In genomic region chr12:19507823-19508222, GRCh38 we compare ENCODE assay signal across 12 cellular contexts.
DNase-seq lines count a peak whose midpoint lies in the region; ATAC-seq and TF ChIP-seq lines count a peak whose summit lies in the region.
"Had no signal": no experiment of that assay in that cellular context is flagged by ENCODE, and none has a peak within 500 bp of the region (broad histone marks: within the 10 kb centered on the region; RNA-seq: fewer than 3 reads in every experiment).

No MANE protein-coding gene starts in this region.

- H3K9ac ChIP-seq in Loucy (ENCODE audit: low read depth, low read length, poor library complexity, severe bottlenecking) (no peak overlapping the region), endodermal cell (ENCODE audit: extremely low read depth, low read length, poor library complexity, severe bottlenecking) (no peak overlapping the region)

- H3K27me3 ChIP-seq in Loucy (ENCODE audit: insufficient read depth, low read length, poor library complexity, severe bottlenecking) (no peaks in the 10 kb centered on the region), endodermal cell (ENCODE audit: control insufficient read depth, insufficient read depth, low read length, poor library complexity, severe bottlenecking) (no peaks in the 10 kb centered on the region)

- peaks cover 68% of the 10 kb centered on the region for H4K20me1 ChIP-seq in Loucy (ENCODE audit: insufficient read depth, low read length, poor library complexity, severe bottlenecking)

- H3K4me3 ChIP-seq in Loucy (ENCODE audit: low read length, poor library complexity, severe bottlenecking) (no peak overlapping the region), endodermal cell (ENCODE audit: low read length) (no peak overlapping the region)

- H3K36me3 Mint-ChIP-seq in endodermal cell (ENCODE audit: low read depth): peaks cover 54% of the 10 kb centered on the region
- H3K36me3 Mint-ChIP-seq in mesothelial cell of epicardium: peaks cover 24% of the 10 kb centered on the region

- H3K4me1 ChIP-seq in Loucy (ENCODE audit: insufficient read depth, low read length, poor library complexity, severe bottlenecking) (no peaks in the 10 kb centered on the region), endodermal cell (ENCODE audit: control insufficient read depth, insufficient read depth, low read length) (no peaks in the 10 kb centered on the region)

- no peak overlapping the region for H3K27ac ChIP-seq in endodermal cell (ENCODE audit: low read depth, low read length)

- H3K36me3 ChIP-seq in Loucy (ENCODE audit: insufficient read depth, low read length): peaks cover 71% of the 10 kb centered on the region; the same call in 1 of the 2 replicates
- peaks cover 39% of the 10 kb centered on the region for H3K36me3 ChIP-seq in endodermal cell (ENCODE audit: control insufficient read depth, insufficient read depth, low read length)

- TF ChIP-seq CTCF in Loucy (conservative IDR thresholded peaks at IDR 0.05; ENCODE audit: low read length) (peak; percentile 32), endodermal cell (conservative IDR thresholded peaks at IDR 0.05) (peak; percentile 34), mesothelial cell of epicardium (IDR thresholded peaks at IDR 0.05; ENCODE audit: unreplicated experiment) (no peak)

- no peaks in the 10 kb centered on the region for H3K9me3 Mint-ChIP-seq in endodermal cell
- H3K9me3 Mint-ChIP-seq in mesothelial cell of epicardium: peaks cover 5% of the 10 kb centered on the region
- H3K9me3 Mint-ChIP-seq: activated CD4-positive, alpha-beta memory T cell treated with anti-CD3 and anti-CD28 coated beads, Interleukin-2, amount 10 ng/mL, durations not matched to agents 7 days and 5 days had no signal

- H3K27me3 Mint-ChIP-seq in endodermal cell (ENCODE audit: insufficient read depth) (no peaks in the 10 kb centered on the region), mesothelial cell of epicardium (ENCODE audit: low read depth) (no peaks in the 10 kb centered on the region)
- H3K27me3 Mint-ChIP-seq: activated CD4-positive, alpha-beta memory T cell treated with anti-CD3 and anti-CD28 coated beads, Interleukin-2, amount 10 ng/mL, durations not matched to agents 7 days and 5 days had no signal

- DNase-seq in AG20443 (ENCODE audit: low spot score) (peak; percentile 69), endodermal cell (no peak), mesothelial cell of epicardium (ENCODE audit: low spot score in 2 of 2, unreplicated experiment in 2 of 2) (no peak), NCI-H345 (lab: John Stamatoyannopoulos, UW) (no peak)
- no peak for DNase-seq in stimulated activated naive CD4-positive, alpha-beta T cell treated with Interleukin-2 at 50 U/mL for 16 hours (lab: John Stamatoyannopoulos, UW)
- DNase-seq in activated CD4-positive, alpha-beta T cell treated with anti-CD3 and anti-CD28 coated beads for 4 hours: no peak
- DNase-seq: activated CD4-positive, alpha-beta memory T cell treated with anti-CD3 and anti-CD28 coated beads, Interleukin-2, amount 10 ng/mL, durations not matched to agents 7 days and 5 days; NCI-H2029; SHP77 treated with DMSO at 0.1 percent for 48 hours had no signal

- H3K79me2 ChIP-seq in Loucy (ENCODE audit: insufficient read depth, low read length): peaks cover 85% of the 10 kb centered on the region

- H3K4me3 Mint-ChIP-seq in endodermal cell (no peak overlapping the region), mesothelial cell of epicardium (no peak overlapping the region)
- H3K4me3 Mint-ChIP-seq: activated CD4-positive, alpha-beta memory T cell treated with anti-CD3 and anti-CD28 coated beads, Interleukin-2, amount 10 ng/mL, durations not matched to agents 7 days and 5 days; neural crest cell had no signal

- 83% methylated on average over 1 of the region's 1 CpG; no CpG with 5 or more reads in 1 of the 2 experiments for WGBS in endodermal cell (ENCODE audit: insufficient coverage in 1 of 2, insufficient read length in 1 of 2), 2 experiments

- H3F3A ChIP-seq in Loucy (ENCODE audit: low read depth): no peaks in the 10 kb centered on the region

- no peaks in the 10 kb centered on the region for H3K9me2 ChIP-seq in Loucy (replicated peaks; ENCODE audit: low read depth, low read length)

- no peaks in the 10 kb centered on the region for H3K9me3 ChIP-seq in Loucy (ENCODE audit: insufficient read depth, low read depth, low read length)
- no peaks in the 10 kb centered on the region for H3K9me3 ChIP-seq in endodermal cell (ENCODE audit: control insufficient read depth, low read length)

- no peak overlapping the region for H3K27ac Mint-ChIP-seq in endodermal cell
- peak overlapping the region; percentile 28 for H3K27ac Mint-ChIP-seq in mesothelial cell of epicardium
- H3K27ac Mint-ChIP-seq: activated CD4-positive, alpha-beta memory T cell treated with anti-CD3 and anti-CD28 coated beads, Interleukin-2, amount 10 ng/mL, durations not matched to agents 7 days and 5 days had no signal

- H3K4me2 ChIP-seq in Loucy (ENCODE audit: low read depth, low read length, poor library complexity, severe bottlenecking): no peak overlapping the region

- no peak overlapping the region for H2AFZ ChIP-seq in Loucy (ENCODE audit: low read length)

- no peak for ATAC-seq in GM19328 (IDR thresholded peaks at IDR 0.05; ENCODE audit: unreplicated experiment)

- H3K4me1 Mint-ChIP-seq in endodermal cell: peaks cover 18% of the 10 kb centered on the region
- peaks cover 17% of the 10 kb centered on the region for H3K4me1 Mint-ChIP-seq in mesothelial cell of epicardium
- H3K4me1 Mint-ChIP-seq: neural crest cell had no signal
